1 cellular context compared by ENCODE assay signal in the genomic region with DNA sequence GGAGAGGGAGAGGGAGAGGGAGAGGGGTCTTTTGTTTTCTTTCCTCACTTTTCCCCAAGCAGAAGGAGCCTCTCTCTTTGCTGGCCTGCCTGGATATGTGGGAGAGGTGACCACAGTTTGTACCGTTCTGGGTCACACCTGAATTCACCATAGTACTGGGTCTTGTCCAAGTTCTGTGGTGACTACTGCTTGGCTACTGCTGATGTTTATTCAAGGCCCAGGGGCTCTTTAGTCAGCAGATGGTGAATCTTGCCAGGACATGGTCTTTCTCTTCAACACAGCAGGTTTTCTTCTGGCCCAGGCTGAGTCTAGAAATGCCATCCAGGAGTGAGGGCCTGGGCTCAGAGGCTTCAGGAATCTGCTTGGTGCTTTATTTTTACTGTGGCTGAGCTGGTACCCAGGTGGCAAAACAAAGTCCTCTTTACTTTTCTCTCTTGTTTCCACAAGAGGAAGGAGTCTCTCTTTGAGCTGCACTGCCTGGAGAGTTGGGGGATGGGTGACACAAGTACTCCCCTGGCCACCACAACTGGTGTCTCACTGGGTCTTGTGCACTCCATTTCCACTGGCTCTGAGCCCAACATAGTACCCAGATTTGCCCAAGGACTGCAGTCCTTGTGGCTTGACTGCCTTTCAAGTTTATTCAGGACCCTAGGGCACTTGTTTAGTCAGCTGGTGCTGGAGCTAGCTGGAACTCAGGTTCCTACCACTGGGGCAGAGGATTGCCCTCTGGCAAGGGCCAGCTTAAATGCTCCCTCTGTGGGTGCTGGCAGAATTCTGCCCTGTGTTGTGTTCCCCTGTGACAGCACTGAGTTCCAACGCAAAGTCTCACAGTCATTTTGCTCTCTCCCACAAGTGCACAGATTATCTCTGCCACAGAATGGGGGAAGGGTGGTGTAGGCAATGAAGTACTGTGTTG.
TF ChIP-seq lines count a peak whose summit lies in the region.

No MANE protein-coding gene starts in this region.

TF ChIP-seq in GM23338, 12 proteins besides CTCF, POLR2A, EP300 and RAD21 (continued from another document):
- TF ChIP-seq POLR2AphosphoS5 (IDR thresholded peaks at IDR 0.05; ENCODE audit: low read depth) (no peak), JUNB (IDR thresholded peaks at IDR 0.05; ENCODE audit: unreplicated experiment) (no peak)
